18 cellular contexts compared by ENCODE assay signal in the genomic region with DNA sequence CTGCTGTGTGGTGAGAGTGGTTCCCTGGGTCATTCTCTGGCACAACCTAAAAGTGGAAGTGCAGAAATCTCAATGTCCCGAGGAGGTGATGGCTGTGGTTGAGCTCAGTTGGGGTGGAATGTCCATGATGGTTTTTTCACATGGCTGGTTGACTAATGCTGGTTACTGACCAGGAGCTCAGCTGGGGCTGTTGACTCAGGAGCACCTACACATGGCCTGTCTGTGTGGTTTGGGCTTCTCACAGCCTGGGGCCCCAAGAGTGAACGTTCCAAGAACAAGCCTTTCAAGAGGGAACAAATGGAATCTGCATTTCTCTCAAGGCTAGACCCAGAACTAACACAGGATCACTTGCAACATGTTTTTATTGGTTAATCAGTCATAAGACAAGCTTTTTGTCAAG. TPM values are rescaled to one million over a fixed set of nuclear protein-coding genes. Genes with fewer than 3 reads are reported as not detected.
DNase-seq lines count a peak whose midpoint lies in the region; ATAC-seq and TF ChIP-seq lines count a peak whose summit lies in the region.
"Had no signal": no experiment of that assay in that cellular context is flagged by ENCODE, and none has a peak within 500 bp of the region (broad histone marks: within the 10 kb centered on the region; RNA-seq: fewer than 3 reads in every experiment).

No MANE protein-coding gene starts in this region.

- peak; percentile 9 for DNase-seq in HS-5 (ENCODE audit: low read depth)
- DNase-seq in astrocyte of the spinal cord (ENCODE audit: low read depth, low spot score), result peak; percentile 80
- DNase-seq in kidney tubule cell (ENCODE audit: low spot score), result peak; percentile 76
- no peak for DNase-seq in GM13977 (ENCODE audit: low spot score)
- no peak for DNase-seq in endodermal cell
- DNase-seq in activated CD8-positive, alpha-beta memory T cell treated with anti-CD3 and anti-CD28 coated beads for 24 hours, result no peak
- DNase-seq: activated CD4-positive, alpha-beta T cell treated with anti-CD3 and anti-CD28 coated beads for 4 hours; activated T-cell treated with anti-CD3 and anti-CD28 coated beads, Interleukin-2, amount 50 U/mL, for 1 hour; CD8-positive, alpha-beta memory T cell; Kasumi-1; NCI-H1694 treated with DMSO at 0.1 percent for 48 hours; NCI-H69; stimulated activated CD4-positive, alpha-beta T cell treated with anti-CD3 and anti-CD28 coated beads, Interleukin-4, amount 100 ng/mL, for 1 hour had no signal

- H3K9me3 ChIP-seq in endodermal cell (ENCODE audit: control insufficient read depth, low read length), result no peaks in the 10 kb centered on the region
- H3K9me3 ChIP-seq: vagina had no signal

- H3K9ac ChIP-seq in endodermal cell (ENCODE audit: extremely low read depth, low read length, poor library complexity, severe bottlenecking), result no peak overlapping the region

- H3K4me1 ChIP-seq in endodermal cell (ENCODE audit: control insufficient read depth, insufficient read depth, low read length), result no peaks in the 10 kb centered on the region

- WGBS in endodermal cell (ENCODE audit: insufficient coverage in 1 of 2, insufficient read length in 1 of 2), 2 experiments, result 80 to 88% methylated on average over 1 to 2 of the region's 2 CpGs

- peaks cover 7% of the 10 kb centered on the region for H3K27me3 ChIP-seq in endodermal cell (ENCODE audit: control insufficient read depth, insufficient read depth, low read length, poor library complexity, severe bottlenecking)
- H3K27me3 ChIP-seq: vagina had no signal

- H3K4me3 ChIP-seq in astrocyte of the spinal cord (ENCODE audit: low read depth, low read length) (no peak overlapping the region), endodermal cell (ENCODE audit: low read length) (no peak overlapping the region)
- H3K4me3 ChIP-seq: vagina had no signal

- H3K36me3 Mint-ChIP-seq in endodermal cell (ENCODE audit: low read depth), result no peaks in the 10 kb centered on the region

- no peak overlapping the region for H3K27ac Mint-ChIP-seq in endodermal cell
- H3K27ac Mint-ChIP-seq: CD8-positive, alpha-beta memory T cell; T-helper 1 cell treated with Interleukin-12 subunit alpha and Interleukin-12 subunit beta and Interleukin-4 antibody, amounts not matched to agents 30 μg/mL and 1 μg/mL, for 36 hours had no signal

- in situ Hi-C loops in astrocyte of the spinal cord (cut with HindIII; ENCODE audit: low sequenced_read_pairs) (no loop called here), GM13977 (cut with MboI; ENCODE audit: low pct_unique_long_range_greater_than_20kb, low sequenced_read_pairs, unreplicated experiment) (no loop called here)

- H3K36me3 ChIP-seq in endodermal cell (ENCODE audit: control insufficient read depth, insufficient read depth, low read length), result no peaks in the 10 kb centered on the region
- H3K36me3 ChIP-seq: vagina had no signal

- peaks cover 5% of the 10 kb centered on the region for H3K4me1 Mint-ChIP-seq in endodermal cell

- no peak overlapping the region for H3K4me3 Mint-ChIP-seq in endodermal cell
- H3K4me3 Mint-ChIP-seq: CD8-positive, alpha-beta memory T cell; T-helper 1 cell treated with Interleukin-12 subunit alpha and Interleukin-12 subunit beta and Interleukin-4 antibody, amounts not matched to agents 30 μg/mL and 1 μg/mL, for 36 hours had no signal

- TF ChIP-seq CTCF in astrocyte of the spinal cord (IDR thresholded peaks at IDR 0.05; ENCODE audit: low read depth, low read length) (no peak), GM13977 (IDR thresholded peaks at IDR 0.05; ENCODE audit: extremely low read depth, insufficient read depth, missing control alignments) (no peak), endodermal cell (conservative IDR thresholded peaks at IDR 0.05) (no peak)

- ATAC-seq in HG03025 (IDR thresholded peaks at IDR 0.05; ENCODE audit: low FRiP score, unreplicated experiment), result no peak

- peaks cover 9% of the 10 kb centered on the region for H3K27me3 Mint-ChIP-seq in endodermal cell (ENCODE audit: insufficient read depth)

- no peak overlapping the region for H3K27ac ChIP-seq in endodermal cell (ENCODE audit: low read depth, low read length)
- H3K27ac ChIP-seq: HL-60, vagina had no signal

- H3K9me3 Mint-ChIP-seq in endodermal cell, result peaks cover 6% of the 10 kb centered on the region
- H3K9me3 Mint-ChIP-seq: CD8-positive, alpha-beta memory T cell; T-helper 1 cell treated with Interleukin-12 subunit alpha and Interleukin-12 subunit beta and Interleukin-4 antibody, amounts not matched to agents 30 μg/mL and 1 μg/mL, for 36 hours had no signal

RNA-seq across cellular contexts. Expression of gene KANK4, which starts 6.5 kb away (rescaled TPM):
- total RNA-seq in endodermal cell, result under 1 TPM; 0.46 to 0.70 TPM
- 4.6 TPM for polyA plus RNA-seq in endodermal cell (2013, experiment 1 of 2)
- polyA plus RNA-seq in endodermal cell (2013, experiment 2 of 2), result 4.9 TPM
- total RNA-seq: CD8-positive, alpha-beta memory T cell; pulmonary artery endothelial cell had no signal
- polyA plus RNA-seq: CD8-positive, alpha-beta memory T cell had no signal

Comparison
In these comparisons a context has a peak if more than half of its experiments do, and no peak if none do; other contexts are left out.
1. DNase-seq: peak in HS-5 (single experiment), astrocyte of the spinal cord (single experiment) and kidney tubule cell (single experiment); none in GM13977 (single experiment), endodermal cell (single experiment) and activated CD8-positive, alpha-beta memory T cell treated with anti-CD3 and anti-CD28 coated beads for 24 hours (single experiment).